In genomic region chrX:15816886-15817285, GRCh38 we compare ENCODE assay signal across 10 cellular contexts. TPM values are rescaled to one million over a fixed set of nuclear protein-coding genes. Genes with fewer than 3 reads are reported as not detected.
DNase-seq lines count a peak whose midpoint lies in the region; ATAC-seq and TF ChIP-seq lines count a peak whose summit lies in the region.
"Had no signal": no experiment of that assay in that cellular context is flagged by ENCODE, and none has a peak within 500 bp of the region (broad histone marks: within the 10 kb centered on the region; RNA-seq: fewer than 3 reads in every experiment).

No MANE protein-coding gene starts in this region.

- H3K36me3 Mint-ChIP-seq in endodermal cell (ENCODE audit: low read depth): peaks cover 71% of the 10 kb centered on the region
- peaks cover 65% of the 10 kb centered on the region for H3K36me3 Mint-ChIP-seq in stimulated activated naive CD8-positive, alpha-beta T cell treated with anti-CD3 and anti-CD28 coated beads, Interleukin-15, Interleukin-2, amounts not matched to agents 100 ng/mL and 50 ng/mL, for 24 hours (ENCODE audit: low read depth)

- H3K4me1 ChIP-seq in cardiac muscle cell (ENCODE audit: low read depth) (peaks cover 19% of the 10 kb centered on the region), right cardiac atrium (ENCODE audit: control insufficient read depth, insufficient read depth, low read length) (no peaks in the 10 kb centered on the region), endodermal cell (ENCODE audit: control insufficient read depth, insufficient read depth, low read length) (no peaks in the 10 kb centered on the region), adrenal gland (replicated peaks in 1 of 2) (no peaks in the 10 kb centered on the region), transverse colon (no peaks in the 10 kb centered on the region)
- H3K4me1 ChIP-seq: ascending aorta had no signal

- peak overlapping the region; percentile 76 for H3K27ac ChIP-seq in cardiac muscle cell
- H3K27ac ChIP-seq in right cardiac atrium (ENCODE audit: low read length): no peak overlapping the region
- no peak overlapping the region for H3K27ac ChIP-seq in endodermal cell (ENCODE audit: low read depth, low read length)
- H3K27ac ChIP-seq in adrenal gland: no peak overlapping the region
- H3K27ac ChIP-seq in transverse colon: no peak overlapping the region
- H3K27ac ChIP-seq: ascending aorta, skin epidermis had no signal

- in situ Hi-C loops in transverse colon (cut with MboI; ENCODE audit: low pct_ligation_motif_present in 1 of 4, low pct_unique_long_range_greater_than_20kb in 1 of 4, low sequenced_read_pairs in 3 of 4): loop anchor here in 1 of 4 donors (25.0 kb wide), 1 partner anchor 620 kb away; no protein-coding TSS in a partner anchor

- no peaks in the 10 kb centered on the region for H3K27me3 ChIP-seq in cardiac muscle cell
- H3K27me3 ChIP-seq in right cardiac atrium (ENCODE audit: control insufficient read depth, insufficient read depth): no peaks in the 10 kb centered on the region
- no peaks in the 10 kb centered on the region for H3K27me3 ChIP-seq in endodermal cell (ENCODE audit: control insufficient read depth, insufficient read depth, low read length, poor library complexity, severe bottlenecking)
- no peaks in the 10 kb centered on the region for H3K27me3 ChIP-seq in adrenal gland
- no peaks in the 10 kb centered on the region for H3K27me3 ChIP-seq in transverse colon
- H3K27me3 ChIP-seq: ascending aorta had no signal

- H3K9ac ChIP-seq in endodermal cell (ENCODE audit: extremely low read depth, low read length, poor library complexity, severe bottlenecking): no peak overlapping the region

- TF ChIP-seq CTCF in cardiac muscle cell (IDR thresholded peaks at IDR 0.05; ENCODE audit: low read depth, low read length) (no peak), endodermal cell (conservative IDR thresholded peaks at IDR 0.05) (no peak), adrenal gland (IDR thresholded peaks at IDR 0.05) (no peak), transverse colon (IDR thresholded peaks at IDR 0.05) (no peak)

- no peaks in the 10 kb centered on the region for H3K9me3 Mint-ChIP-seq in endodermal cell
- no peaks in the 10 kb centered on the region for H3K9me3 Mint-ChIP-seq in stimulated activated naive CD8-positive, alpha-beta T cell treated with anti-CD3 and anti-CD28 coated beads, Interleukin-15, Interleukin-2, amounts not matched to agents 100 ng/mL and 50 ng/mL, for 24 hours

- DNase-seq in cardiac muscle cell (ENCODE audit: low read depth in 1 of 2, low spot score in 1 of 2): peak; percentile 31 to 74
- no peak for DNase-seq in right cardiac atrium
- peak; percentile 19 for DNase-seq in activated CD4-positive, alpha-beta T cell treated with anti-CD3 and anti-CD28 coated beads for 48 hours
- peak; percentile 50 for DNase-seq in endodermal cell
- DNase-seq in adrenal gland: no peak
- DNase-seq in HCEC 1CT: no peak
- DNase-seq in transverse colon: no peak

- no peak overlapping the region for H3K4me3 Mint-ChIP-seq in endodermal cell
- H3K4me3 Mint-ChIP-seq in stimulated activated naive CD8-positive, alpha-beta T cell treated with anti-CD3 and anti-CD28 coated beads, Interleukin-15, Interleukin-2, amounts not matched to agents 100 ng/mL and 50 ng/mL, for 24 hours: peak overlapping the region; percentile 57

- peak overlapping the region; percentile 83 for H3K27ac Mint-ChIP-seq in endodermal cell
- H3K27ac Mint-ChIP-seq in stimulated activated naive CD8-positive, alpha-beta T cell treated with anti-CD3 and anti-CD28 coated beads, Interleukin-15, Interleukin-2, amounts not matched to agents 100 ng/mL and 50 ng/mL, for 24 hours: peak overlapping the region; percentile 84

- H3K36me3 ChIP-seq in cardiac muscle cell: peaks cover 6% of the 10 kb centered on the region
- peaks cover 46% of the 10 kb centered on the region for H3K36me3 ChIP-seq in endodermal cell (ENCODE audit: control insufficient read depth, insufficient read depth, low read length)
- H3K36me3 ChIP-seq in adrenal gland (replicated peaks in 1 of 2): peaks cover 0 to 45% of the 10 kb centered on the region in 2 donors
- H3K36me3 ChIP-seq in transverse colon: no peaks in the 10 kb centered on the region

- TF ChIP-seq EP300 in transverse colon (IDR thresholded peaks at IDR 0.05; ENCODE audit: low read depth): no peak

- H3K9me3 ChIP-seq in cardiac muscle cell (ENCODE audit: low read depth) (no peaks in the 10 kb centered on the region), right cardiac atrium (ENCODE audit: control insufficient read depth, low read length) (no peaks in the 10 kb centered on the region), endodermal cell (ENCODE audit: control insufficient read depth, low read length) (no peaks in the 10 kb centered on the region), adrenal gland (replicated peaks in 1 of 3) (no peaks in the 10 kb centered on the region), transverse colon (no peaks in the 10 kb centered on the region)
- H3K9me3 ChIP-seq: ascending aorta had no signal

- H3K4me3 ChIP-seq in cardiac muscle cell (no peak overlapping the region), right cardiac atrium (ENCODE audit: low read length) (no peak overlapping the region), endodermal cell (ENCODE audit: low read length) (no peak overlapping the region), adrenal gland (no peak overlapping the region), transverse colon (no peak overlapping the region)
- H3K4me3 ChIP-seq: ascending aorta, skin epidermis had no signal

- WGBS in right cardiac atrium: 47% methylated on average over 4 of the region's 4 CpGs
- 90% methylated on average over 4 of the region's 4 CpGs; no CpG with 5 or more reads in 1 of the 2 experiments for WGBS in endodermal cell (ENCODE audit: insufficient coverage in 1 of 2, insufficient read length in 1 of 2), 2 experiments
- 59 to 82% (median 65%) methylated on average over 4 of the region's 4 CpGs for whole genome bisulfite sequencing in adrenal gland, 4 donors
- 67% methylated on average over 4 of the region's 4 CpGs; no CpG with 5 or more reads in 1 of the 2 donors for WGBS in transverse colon (ENCODE audit: low coverage in 1 of 2), 2 donors

- H3K4me1 Mint-ChIP-seq in endodermal cell: peaks cover 9% of the 10 kb centered on the region
- H3K4me1 Mint-ChIP-seq in stimulated activated naive CD8-positive, alpha-beta T cell treated with anti-CD3 and anti-CD28 coated beads, Interleukin-15, Interleukin-2, amounts not matched to agents 100 ng/mL and 50 ng/mL, for 24 hours (ENCODE audit: low read depth): peaks cover 58% of the 10 kb centered on the region

- intact Hi-C loops in right cardiac atrium (cut with DNase I) (no loop called here), adrenal gland (cut with DNase I) (no loop called here), transverse colon (cut with DNase I; ENCODE audit: low total_unique reads) (no loop called here)

- no peak for ATAC-seq in right cardiac atrium

- H3K27me3 Mint-ChIP-seq in endodermal cell (ENCODE audit: insufficient read depth): no peaks in the 10 kb centered on the region
- no peaks in the 10 kb centered on the region for H3K27me3 Mint-ChIP-seq in stimulated activated naive CD8-positive, alpha-beta T cell treated with anti-CD3 and anti-CD28 coated beads, Interleukin-15, Interleukin-2, amounts not matched to agents 100 ng/mL and 50 ng/mL, for 24 hours

- TF ChIP-seq POLR2A in adrenal gland (IDR thresholded peaks at IDR 0.05) (no peak), transverse colon (IDR thresholded peaks at IDR 0.05) (no peak)

RNA-seq across cellular contexts. Expression of gene ZRSR2, which starts 26.6 kb away (rescaled TPM):
- total RNA-seq in cardiac muscle cell (7.9 and 10.6 TPM in 2 replicates), right cardiac atrium (1 to 10 TPM; 6.8 to 9.1 (median 8.3) TPM), endodermal cell (10 to 100 TPM in 1 of 2 donors, 1 to 10 TPM in 1; 7.3 to 18.1 TPM), adrenal gland (1 to 10 TPM in 7 of 8 donors, not detected in 1; 2.9 to 9.7 (median 8.3) TPM), transverse colon (100 to 1,000 TPM in 1 of 4 donors, 10 to 100 TPM in 1, 1 to 10 TPM in 1, not detected in 1; 5.3 to 263 (median 12.4) TPM)
- polyA plus RNA-seq in cardiac muscle cell (15.5 and 21.1 TPM in 2 replicates), right cardiac atrium (13.6 TPM), adrenal gland (10 to 100 TPM; 23.7 to 49.1 (median 44.6) TPM)
- polyA plus RNA-seq in endodermal cell (2013, experiment 1 of 2): 8.0 TPM
- polyA plus RNA-seq in endodermal cell (2013, experiment 2 of 2): 11.0 TPM

RNA-seq across cellular contexts. Expression of gene AP1S2, which starts 37.7 kb away (rescaled TPM):
- 177 and 272 TPM in 2 replicates for total RNA-seq in cardiac muscle cell
- polyA plus RNA-seq in cardiac muscle cell: 132 and 139 TPM in 2 replicates
- 10 to 100 TPM; 70.6 to 81.0 (median 75.0) TPM for total RNA-seq in right cardiac atrium
- 66.8 TPM for polyA plus RNA-seq in right cardiac atrium
- 100 to 1,000 TPM; 133 to 220 TPM for total RNA-seq in endodermal cell
- 128 TPM for polyA plus RNA-seq in endodermal cell (2013, experiment 1 of 2)
- 136 TPM for polyA plus RNA-seq in endodermal cell (2013, experiment 2 of 2)
- total RNA-seq in adrenal gland: 10 to 100 TPM; 16.9 to 47.1 (median 22.0) TPM
- 10 to 100 TPM in 2 of 3 donors, 1 to 10 TPM in 1; 8.8 to 27.3 (median 19.1) TPM for polyA plus RNA-seq in adrenal gland
- 10 to 100 TPM; 26.2 to 27.6 (median 26.7) TPM for total RNA-seq in transverse colon

Comparison
In these comparisons a context has a peak if more than half of its experiments do, and no peak if none do; other contexts are left out.
1. DNase-seq: peak in cardiac muscle cell (2 of 2), activated CD4-positive, alpha-beta T cell treated with anti-CD3 and anti-CD28 coated beads for 48 hours (single experiment) and endodermal cell (single experiment); none in right cardiac atrium (0 of 3), adrenal gland (0 of 7), HCEC 1CT (single experiment) and transverse colon (single experiment).